16 cellular contexts compared by ENCODE assay signal in genomic region chr5:75461679-75462078, GRCh38. TPM values are rescaled to one million over a fixed set of nuclear protein-coding genes. Genes with fewer than 3 reads are reported as not detected.
DNase-seq lines count a peak whose midpoint lies in the region; ATAC-seq and TF ChIP-seq lines count a peak whose summit lies in the region.
"Had no signal": no experiment of that assay in that cellular context is flagged by ENCODE, and none has a peak within 500 bp of the region (broad histone marks: within the 10 kb centered on the region; RNA-seq: fewer than 3 reads in every experiment).

No MANE protein-coding gene starts in this region.

- H3K9me3 ChIP-seq in GM23248 (ENCODE audit: low read depth) = no peaks in the 10 kb centered on the region
- H3K9me3 ChIP-seq: BE2C, gastroesophageal sphincter, Peyer's patch had no signal

- no peak for ATAC-seq in HG03159 (IDR thresholded peaks at IDR 0.05; ENCODE audit: unreplicated experiment)
- ATAC-seq in HG02870 (IDR thresholded peaks at IDR 0.05; ENCODE audit: unreplicated experiment) = no peak
- ATAC-seq: activated CD8-positive, alpha-beta memory T cell treated with anti-CD3 and anti-CD28 coated beads, Interleukin-2, amount 10 ng/mL, durations not matched to agents 7 days and 5 days; activated naive CD8-positive, alpha-beta T cell treated with anti-CD3 and anti-CD28 coated beads, Interleukin-2, amount 50 U/mL, for 24 hours; gastroesophageal sphincter had no signal

- H3K36me3 ChIP-seq in GM23248 (ENCODE audit: low read depth) = no peaks in the 10 kb centered on the region; the same call in 1 of the 2 replicates
- H3K36me3 ChIP-seq: gastroesophageal sphincter, Peyer's patch had no signal

- no peak overlapping the region for H3K9ac ChIP-seq in GM23248
- H3K9ac ChIP-seq: KMS-11 had no signal

- H3K27me3 ChIP-seq in GM23248 (replicated peaks; ENCODE audit: insufficient read depth) = no peaks in the 10 kb centered on the region
- H3K27me3 ChIP-seq: BE2C, gastroesophageal sphincter, Peyer's patch had no signal

- no peak overlapping the region for H3K4me3 ChIP-seq in AG10803 (ENCODE audit: low read length)
- H3K4me3 ChIP-seq in GM23248 = no peak overlapping the region
- H3K4me3 ChIP-seq: gastroesophageal sphincter, Peyer's patch had no signal

- 0 out of 2 replicates have a peak, but pooled peaks cover 5% of the 10 kb centered on the region for H3F3A ChIP-seq in GM23248 (ENCODE audit: insufficient read depth)

- WGBS in GM23248 (ENCODE audit: low coverage in 1 of 2, low lambda C conversion rate in 2 of 2, missing lambda C conversion rate in 2 of 2), 2 experiments = 0% methylated on average over 1 of the region's 1 CpG

- H3K4me1 ChIP-seq in GM23248 (ENCODE audit: insufficient read depth) = peaks cover 15% of the 10 kb centered on the region
- H3K4me1 ChIP-seq: Peyer's patch had no signal

- in situ Hi-C loops in GM23248 (cut with MboI) = no loop called here

- DNase-seq in AG10803 (ENCODE audit: low read depth) = peak; percentile 60
- DNase-seq in GM23248 = peak; percentile 79
- peak; percentile 61 for DNase-seq in RKO (ENCODE audit: low spot score)
- DNase-seq in fibroblast of the conjunctiva (ENCODE audit: low read depth) = peak; percentile 6
- no peak for DNase-seq in NCI-H146 treated with DMSO at 0.1 percent for 48 hours (lab: John Stamatoyannopoulos, UW; ENCODE audit: unreplicated experiment)
- no peak for DNase-seq in NCI-H2227 treated with DMSO at 0.1 percent for 48 hours (lab: John Stamatoyannopoulos, UW)
- DNase-seq: activated CD8-positive, alpha-beta memory T cell treated with anti-CD3 and anti-CD28 coated beads, Interleukin-2, amount 10 ng/mL, durations not matched to agents 7 days and 5 days; activated naive CD8-positive, alpha-beta T cell treated with anti-CD3 and anti-CD28 coated beads, Interleukin-2, amount 50 U/mL, for 24 hours; islet precursor cell; Peyer's patch; stimulated activated CD4-positive, alpha-beta T cell treated with anti-CD3 and anti-CD28 coated beads, Interleukin-2, amount 100 ng/mL, for 24 hours had no signal

- H3K27ac ChIP-seq in GM23248 = no peak overlapping the region
- H3K27ac ChIP-seq: gastroesophageal sphincter, KMS-11, Peyer's patch had no signal

- no peaks in the 10 kb centered on the region for H4K20me1 ChIP-seq in GM23248 (ENCODE audit: insufficient read depth)

- no peaks in the 10 kb centered on the region for H3K9me2 ChIP-seq in GM23248 (ENCODE audit: insufficient read depth)

- H3K79me2 ChIP-seq in GM23248 (ENCODE audit: insufficient read depth) = peaks cover 77% of the 10 kb centered on the region

- H3K4me2 ChIP-seq in GM23248 (ENCODE audit: unreplicated experiment) = peak overlapping the region; percentile 64
- H3K4me2 ChIP-seq: KMS-11 had no signal

- TF ChIP-seq CTCF in AG10803 (conservative IDR thresholded peaks at IDR 0.05; ENCODE audit: low read length) = no peak

- H2AFZ ChIP-seq in GM23248 = no peak overlapping the region

RNA-seq across cellular contexts. Expression of gene CERT1, which starts 49.8 kb away (rescaled TPM):
- total RNA-seq in GM23248 (2014; rRNA removed; shearing (Covaris generic)) = 8.1 and 17.3 TPM in 2 replicates
- 14.1 and 15.2 TPM in 2 replicates for polyA plus RNA-seq in GM23248 (2016; fragmentation: Nextera tagmentation; extraction: Ambion mirVana)

RNA-seq across cellular contexts. Expression of gene POLK, which starts 50.0 kb away (rescaled TPM):
- total RNA-seq in GM23248 (2014; rRNA removed; shearing (Covaris generic)) = 20.7 and 25.7 TPM in 2 replicates
- 22.2 and 24.2 TPM in 2 replicates for polyA plus RNA-seq in GM23248 (2016; fragmentation: Nextera tagmentation; extraction: Ambion mirVana)

Comparison
In these comparisons a context has a peak if more than half of its experiments do, and no peak if none do; other contexts are left out.
1. DNase-seq: peak in AG10803 (single experiment), GM23248 (single experiment), RKO (single experiment) and fibroblast of the conjunctiva (single experiment); none in NCI-H146 treated with DMSO at 0.1 percent for 48 hours (single experiment) and NCI-H2227 treated with DMSO at 0.1 percent for 48 hours (single experiment).